ENCODE assay signal across 7 cellular contexts in the genomic region with DNA sequence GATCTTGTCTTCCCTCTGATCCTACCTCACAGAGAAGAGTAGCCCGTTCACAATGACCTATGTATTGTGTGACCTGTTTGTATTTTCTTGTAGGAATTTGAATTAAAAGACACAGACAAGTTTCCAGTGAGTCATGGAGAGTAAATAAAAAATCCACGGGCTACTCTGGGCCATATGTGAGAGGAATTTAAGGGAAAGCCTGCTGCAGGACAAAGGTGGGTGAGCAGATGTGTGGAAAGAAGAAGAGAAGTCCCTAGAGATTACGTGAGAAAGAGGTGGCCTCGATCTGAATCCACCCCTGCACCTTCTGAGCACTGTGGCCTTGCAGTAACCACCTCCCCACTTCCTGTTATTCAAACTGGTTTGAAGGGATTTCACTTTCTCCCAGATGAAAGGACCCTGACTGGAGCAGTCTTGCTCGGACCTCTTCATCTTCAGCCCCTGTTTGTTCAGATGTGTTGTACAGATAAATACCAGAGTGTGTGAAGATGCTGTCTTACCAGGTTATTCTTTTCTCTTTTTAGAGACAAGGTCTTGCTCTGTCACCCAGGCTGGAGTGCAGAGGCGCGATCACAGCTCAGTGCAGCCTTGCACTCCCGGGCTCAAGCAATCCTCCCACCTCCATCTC.
A peak's percentile ranks its signal among the peaks of the same experiment; 100 is the strongest.
DNase-seq lines count a peak whose midpoint lies in the region; ATAC-seq and TF ChIP-seq lines count a peak whose summit lies in the region.

No MANE protein-coding gene starts in this region.

- DNase-seq in HT-29 (ENCODE audit: low spot score) (peak; percentile 66), fibroblast of villous mesenchyme (ENCODE audit: low read depth) (peak; percentile 31), SIG-M5 (lab: John Stamatoyannopoulos, UW) (no peak), NCI-H2081 treated with DMSO at 0.1 percent for 48 hours (lab: John Stamatoyannopoulos, UW) (no peak)
- no peak for DNase-seq in activated CD4-positive, CD25-positive, alpha-beta regulatory T cell (lab: John Stamatoyannopoulos, UW)

- peak; percentile 94 for ATAC-seq in GM18511 (IDR thresholded peaks at IDR 0.05; ENCODE audit: unreplicated experiment)
- peak; percentile 66 for ATAC-seq in GM21528 (IDR thresholded peaks at IDR 0.05; ENCODE audit: low FRiP score, unreplicated experiment)

- H3K4me3 ChIP-seq in fibroblast of villous mesenchyme (ENCODE audit: low read depth, low read length), result no peak overlapping the region

- TF ChIP-seq CTCF in fibroblast of villous mesenchyme (IDR thresholded peaks at IDR 0.05; ENCODE audit: insufficient read depth, low read depth, low read length), result no peak

Comparison
In these comparisons a context has a peak if more than half of its experiments do, and no peak if none do; other contexts are left out.
1. DNase-seq: peak in HT-29 (single experiment) and fibroblast of villous mesenchyme (single experiment); none in SIG-M5 (single experiment), activated CD4-positive, CD25-positive, alpha-beta regulatory T cell (0 of 4) and NCI-H2081 treated with DMSO at 0.1 percent for 48 hours (single experiment).